Comparison of ENCODE assay signal across 8 cellular contexts in genomic region chr6:73732845-73733675, GRCh38. TPM values are rescaled to one million over a fixed set of nuclear protein-coding genes. Genes with fewer than 3 reads are reported as not detected.
DNase-seq lines count a peak whose midpoint lies in the region; ATAC-seq lines count a peak whose summit lies in the region.

No MANE protein-coding gene starts in this region.

- H3K36me3 ChIP-seq in effector memory CD4-positive, alpha-beta T cell (ENCODE audit: control insufficient read depth, insufficient read depth, low read length): no peaks in the 10 kb centered on the region

- CTCF ChIA-PET in activated CD4-positive, alpha-beta memory T cell treated with anti-CD3 and anti-CD28 coated beads for 36 hours (lab: Charles Lee): interaction anchor here (0.6 to 4.3 kb wide), 34 partner anchors 10 to 1510 kb away, joined by 3 to 174 read pairs (median 4); partner anchors contain the start of genes CD109, COL12A1, COX7A2 and SLC17A5

- no peak overlapping the region for H3K4me3 Mint-ChIP-seq in activated CD4-positive, alpha-beta memory T cell treated with anti-CD3 and anti-CD28 coated beads for 36 hours

- ATAC-seq in GM19035 (IDR thresholded peaks at IDR 0.05; ENCODE audit: unreplicated experiment): peak; percentile 79
- peak; percentile 71 for ATAC-seq in HG03196 (IDR thresholded peaks at IDR 0.05; ENCODE audit: unreplicated experiment)

- intact Hi-C loops in activated CD4-positive, alpha-beta memory T cell treated with anti-CD3 and anti-CD28 coated beads for 36 hours (cut with micrococcal nuclease): loop anchor here (1.0 kb wide), 1 partner anchor 58 kb away; no protein-coding TSS in a partner anchor

- no peaks in the 10 kb centered on the region for H3K9me3 Mint-ChIP-seq in activated CD4-positive, alpha-beta memory T cell treated with anti-CD3 and anti-CD28 coated beads for 36 hours

- no peak overlapping the region for H3K27ac Mint-ChIP-seq in activated CD4-positive, alpha-beta memory T cell treated with anti-CD3 and anti-CD28 coated beads for 36 hours

- H3K4me1 ChIP-seq in effector memory CD4-positive, alpha-beta T cell (ENCODE audit: control insufficient read depth, insufficient read depth, low read length, poor library complexity, severe bottlenecking): no peaks in the 10 kb centered on the region

- no peaks in the 10 kb centered on the region for H3K27me3 ChIP-seq in effector memory CD4-positive, alpha-beta T cell (replicated peaks; ENCODE audit: control insufficient read depth, insufficient read depth, low read length, poor library complexity, severe bottlenecking)

- peaks cover 4% of the 10 kb centered on the region for H3K36me3 Mint-ChIP-seq in activated CD4-positive, alpha-beta memory T cell treated with anti-CD3 and anti-CD28 coated beads for 36 hours

- H3K27ac ChIP-seq in effector memory CD4-positive, alpha-beta T cell (ENCODE audit: insufficient read depth, low read length, poor library complexity, severe bottlenecking): no peak overlapping the region

- H3K4me1 Mint-ChIP-seq in activated CD4-positive, alpha-beta memory T cell treated with anti-CD3 and anti-CD28 coated beads for 36 hours (ENCODE audit: low read depth): peaks cover 10% of the 10 kb centered on the region

- H3K27me3 Mint-ChIP-seq in activated CD4-positive, alpha-beta memory T cell treated with anti-CD3 and anti-CD28 coated beads for 36 hours: no peaks in the 10 kb centered on the region

- POLR2A ChIA-PET in activated CD4-positive, alpha-beta memory T cell treated with anti-CD3 and anti-CD28 coated beads for 36 hours (lab: Charles Lee): no interaction called here

- H3K4me3 ChIP-seq in effector memory CD4-positive, alpha-beta T cell (ENCODE audit: insufficient read depth, low read depth, low read length, poor library complexity, severe bottlenecking): no peak overlapping the region

- peak; percentile 83 for DNase-seq in CD1c-positive myeloid dendritic cell (ENCODE audit: extremely low spot score)
- DNase-seq in NCI-H748 treated with DMSO at 0.1 percent for 48 hours (lab: John Stamatoyannopoulos, UW): peak; percentile 45
- DNase-seq in activated CD4-positive, alpha-beta memory T cell treated with anti-CD3 and anti-CD28 coated beads for 36 hours: peak; percentile 81
- peak; percentile 8 to 41 (median 23) for DNase-seq in effector memory CD4-positive, alpha-beta T cell
- peak; percentile 46 for DNase-seq in mucosa of gallbladder (ENCODE audit: low spot score)
- peak; percentile 44 for DNase-seq in stimulated activated CD8-positive, alpha-beta memory T cell treated with anti-CD3 and anti-CD28 coated beads, Interleukin-4, amount 100 ng/mL, for 24 hours (ENCODE audit: low read depth)

- no peaks in the 10 kb centered on the region for H3K9me3 ChIP-seq in effector memory CD4-positive, alpha-beta T cell (ENCODE audit: control insufficient read depth, low read length)

RNA-seq across cellular contexts. Expression of gene CD109, which starts 37.1 kb away (rescaled TPM):
- total RNA-seq in activated CD4-positive, alpha-beta memory T cell treated with anti-CD3 and anti-CD28 coated beads for 36 hours: 1 to 10 TPM; 7.2 to 9.1 TPM
- total RNA-seq in mucosa of gallbladder: 3.9 TPM

Comparison
In these comparisons a context has a peak if more than half of its experiments do, and no peak if none do; other contexts are left out.
1. DNase-seq: peak in every context shown above with its lines; median percentile 83 in CD1c-positive myeloid dendritic cell; 81 in activated CD4-positive, alpha-beta memory T cell treated with anti-CD3 and anti-CD28 coated beads for 36 hours; 46 in mucosa of gallbladder; 45 in NCI-H748 treated with DMSO at 0.1 percent for 48 hours; 44 in stimulated activated CD8-positive, alpha-beta memory T cell treated with anti-CD3 and anti-CD28 coated beads, Interleukin-4, amount 100 ng/mL, for 24 hours; 23 in effector memory CD4-positive, alpha-beta T cell.